ENCODE assay signal across 10 cellular contexts in genomic region chr1:183480971-183481431, GRCh38. TPM values are rescaled to one million over a fixed set of nuclear protein-coding genes. Genes with fewer than 3 reads are reported as not detected.
DNase-seq lines count a peak whose midpoint lies in the region; ATAC-seq and TF ChIP-seq lines count a peak whose summit lies in the region.
"Had no signal": no experiment of that assay in that cellular context is flagged by ENCODE, and none has a peak within 500 bp of the region (broad histone marks: within the 10 kb centered on the region; RNA-seq: fewer than 3 reads in every experiment).

No MANE protein-coding gene starts in this region.

- no peak for TF ChIP-seq CTCF in osteoblast (IDR thresholded peaks at IDR 0.05; ENCODE audit: extremely low read depth, low read depth, low read length)

- peak overlapping the region; percentile 46 for H3K27ac Mint-ChIP-seq in activated CD4-positive, alpha-beta memory T cell treated with anti-CD3 and anti-CD28 coated beads, Interleukin-2, amount 10 ng/mL, durations not matched to agents 7 days and 5 days
- no peak overlapping the region for H3K27ac Mint-ChIP-seq in activated CD4-positive, alpha-beta memory T cell treated with anti-CD3 and anti-CD28 coated beads for 36 hours
- H3K27ac Mint-ChIP-seq: activated naive CD4-positive, alpha-beta T cell treated with anti-CD3 and anti-CD28 coated beads, Interleukin-2, amount 50 U/mL, for 72 hours had no signal

- intact Hi-C loops in activated CD4-positive, alpha-beta memory T cell treated with anti-CD3 and anti-CD28 coated beads for 36 hours (cut with micrococcal nuclease): loop anchor here (1.0 kb wide), 1 partner anchor 8 kb away; no protein-coding TSS in a partner anchor

- H3K4me3 ChIP-seq in osteoblast (ENCODE audit: insufficient read depth, low read length): no peak overlapping the region
- H3K4me3 ChIP-seq: suprapubic skin had no signal

- CTCF ChIA-PET in activated CD4-positive, alpha-beta memory T cell treated with anti-CD3 and anti-CD28 coated beads, Interleukin-2, amount 10 ng/mL, durations not matched to agents 7 days and 5 days (lab: Charles Lee): interaction anchor here (1.2 kb wide), 1 partner anchor 10 kb away, joined by 3 read pairs; no protein-coding TSS in a partner anchor
- CTCF ChIA-PET in activated CD4-positive, alpha-beta memory T cell treated with anti-CD3 and anti-CD28 coated beads for 36 hours (lab: Charles Lee): no interaction called here

- peaks cover 23% of the 10 kb centered on the region for H3K36me3 Mint-ChIP-seq in activated CD4-positive, alpha-beta memory T cell treated with anti-CD3 and anti-CD28 coated beads, Interleukin-2, amount 10 ng/mL, durations not matched to agents 7 days and 5 days (ENCODE audit: low read depth)
- H3K36me3 Mint-ChIP-seq in activated CD4-positive, alpha-beta memory T cell treated with anti-CD3 and anti-CD28 coated beads for 36 hours: peaks cover 2% of the 10 kb centered on the region

- no peak overlapping the region for H2AFZ ChIP-seq in osteoblast (ENCODE audit: low read length)

- no peak overlapping the region for H3K4me3 Mint-ChIP-seq in activated CD4-positive, alpha-beta memory T cell treated with anti-CD3 and anti-CD28 coated beads, Interleukin-2, amount 10 ng/mL, durations not matched to agents 7 days and 5 days
- H3K4me3 Mint-ChIP-seq in activated CD4-positive, alpha-beta memory T cell treated with anti-CD3 and anti-CD28 coated beads for 36 hours: no peak overlapping the region

- peaks cover 98% of the 10 kb centered on the region for H3K79me2 ChIP-seq in osteoblast (ENCODE audit: insufficient read depth, low read length)

- ATAC-seq in HG02798 (IDR thresholded peaks at IDR 0.05; ENCODE audit: poor library complexity, unreplicated experiment): peak; percentile 75

- no peaks in the 10 kb centered on the region for H3K9me3 ChIP-seq in osteoblast (ENCODE audit: low read depth, low read length)
- H3K9me3 ChIP-seq: suprapubic skin had no signal

- H4K20me1 ChIP-seq in osteoblast (ENCODE audit: insufficient read depth, low read length): peaks cover 65% of the 10 kb centered on the region

- H3K9me3 Mint-ChIP-seq in activated CD4-positive, alpha-beta memory T cell treated with anti-CD3 and anti-CD28 coated beads, Interleukin-2, amount 10 ng/mL, durations not matched to agents 7 days and 5 days: no peaks in the 10 kb centered on the region
- H3K9me3 Mint-ChIP-seq in activated CD4-positive, alpha-beta memory T cell treated with anti-CD3 and anti-CD28 coated beads for 36 hours: no peaks in the 10 kb centered on the region
- H3K9me3 Mint-ChIP-seq: activated naive CD4-positive, alpha-beta T cell treated with anti-CD3 and anti-CD28 coated beads, Interleukin-2, amount 50 U/mL, for 72 hours had no signal

- no peak for DNase-seq in activated CD4-positive, alpha-beta memory T cell treated with anti-CD3 and anti-CD28 coated beads, Interleukin-2, amount 10 ng/mL, durations not matched to agents 7 days and 5 days
- DNase-seq in activated CD4-positive, alpha-beta memory T cell treated with anti-CD3 and anti-CD28 coated beads for 36 hours: no peak
- DNase-seq in RPMI8226: peak; percentile 57
- no peak for DNase-seq in osteoblast (ENCODE audit: insufficient read length, low spot score, missing footprints)
- no peak for DNase-seq in DMS79 treated with DMSO at 0.1 percent for 48 hours (lab: John Stamatoyannopoulos, UW)
- DNase-seq in hypothalamus (lab: John Stamatoyannopoulos, UW): no peak
- no peak for DNase-seq in globus pallidus (ENCODE audit: low spot score)

- H3K27me3 Mint-ChIP-seq in activated CD4-positive, alpha-beta memory T cell treated with anti-CD3 and anti-CD28 coated beads, Interleukin-2, amount 10 ng/mL, durations not matched to agents 7 days and 5 days: no peaks in the 10 kb centered on the region
- no peaks in the 10 kb centered on the region for H3K27me3 Mint-ChIP-seq in activated CD4-positive, alpha-beta memory T cell treated with anti-CD3 and anti-CD28 coated beads for 36 hours

- H3K27ac ChIP-seq in osteoblast (ENCODE audit: low read depth, low read length): no peak overlapping the region
- H3K27ac ChIP-seq: suprapubic skin had no signal

- peak overlapping the region; percentile 26 for H3K4me2 ChIP-seq in osteoblast (ENCODE audit: insufficient read depth, low read length)

- H3K27me3 ChIP-seq in osteoblast (ENCODE audit: insufficient read depth, low read length): no peaks in the 10 kb centered on the region
- H3K27me3 ChIP-seq: suprapubic skin had no signal

- H3K36me3 ChIP-seq in osteoblast (ENCODE audit: insufficient read depth, low read length): no peaks in the 10 kb centered on the region
- H3K36me3 ChIP-seq: suprapubic skin had no signal

- H3K4me1 ChIP-seq in osteoblast (ENCODE audit: insufficient read depth, low read length): peaks cover 7% of the 10 kb centered on the region

- peaks cover 52% of the 10 kb centered on the region for H3K4me1 Mint-ChIP-seq in activated CD4-positive, alpha-beta memory T cell treated with anti-CD3 and anti-CD28 coated beads, Interleukin-2, amount 10 ng/mL, durations not matched to agents 7 days and 5 days
- H3K4me1 Mint-ChIP-seq in activated CD4-positive, alpha-beta memory T cell treated with anti-CD3 and anti-CD28 coated beads for 36 hours (ENCODE audit: low read depth): peaks cover 59% of the 10 kb centered on the region

- POLR2A ChIA-PET in activated CD4-positive, alpha-beta memory T cell treated with anti-CD3 and anti-CD28 coated beads, Interleukin-2, amount 10 ng/mL, durations not matched to agents 7 days and 5 days (lab: Charles Lee): no interaction called here
- POLR2A ChIA-PET in activated CD4-positive, alpha-beta memory T cell treated with anti-CD3 and anti-CD28 coated beads for 36 hours (lab: Charles Lee): interaction anchor here (1.1 kb wide), 1 partner anchor 9 kb away, joined by 3 read pairs; the partner anchor contains the start of gene SMG7

RNA-seq across cellular contexts. Expression of gene SMG7, which starts 8.7 kb away (rescaled TPM):
- total RNA-seq in activated CD4-positive, alpha-beta memory T cell treated with anti-CD3 and anti-CD28 coated beads, Interleukin-2, amount 10 ng/mL, durations not matched to agents 7 days and 5 days: 10 to 100 TPM; 74.8 to 76.8 TPM
- 10 to 100 TPM; 45.5 to 46.2 TPM for total RNA-seq in activated CD4-positive, alpha-beta memory T cell treated with anti-CD3 and anti-CD28 coated beads for 36 hours
- 25.0 TPM in 2 replicates for total RNA-seq in osteoblast
